In genomic region chr5:150210644-150211043, GRCh38 we compare ENCODE assay signal across 1 cellular context.
TF ChIP-seq lines count a peak whose summit lies in the region.

No MANE protein-coding gene starts in this region.

TF ChIP-seq in IMR-90, 13 proteins besides CTCF, POLR2A, EP300 and RAD21:
- TF ChIP-seq MAZ (IDR thresholded peaks at IDR 0.05; ENCODE audit: borderline replicate concordance, low read depth, low read length) (no peak), FOS (IDR thresholded peaks at IDR 0.05; ENCODE audit: low read depth, low read length) (no peak), CHD1 (IDR thresholded peaks at IDR 0.05; ENCODE audit: low read depth, low read length) (no peak), BHLHE40 (IDR thresholded peaks at IDR 0.05; ENCODE audit: low read depth, low read length) (no peak), SMC3 (IDR thresholded peaks at IDR 0.05; ENCODE audit: low read depth, low read length) (no peak), CEBPB (IDR thresholded peaks at IDR 0.05; ENCODE audit: low read depth, low read length) (no peak), ELK1 (IDR thresholded peaks at IDR 0.05; ENCODE audit: borderline replicate concordance, low read depth, low read length) (no peak), MAFK (IDR thresholded peaks at IDR 0.05; ENCODE audit: low read depth, low read length) (no peak), MXI1 (IDR thresholded peaks at IDR 0.05; ENCODE audit: borderline replicate concordance, low read depth, low read length) (no peak), RCOR1 (IDR thresholded peaks at IDR 0.05; ENCODE audit: insufficient replicate concordance, low read length) (no peak), USF2 (IDR thresholded peaks at IDR 0.05; ENCODE audit: low read depth, low read length) (no peak), NFE2L2 (IDR thresholded peaks at IDR 0.05; ENCODE audit: low read depth, low read length) (no peak)
TF ChIP-seq in IMR-90: peak in this region for 0.
